In the genomic region with DNA sequence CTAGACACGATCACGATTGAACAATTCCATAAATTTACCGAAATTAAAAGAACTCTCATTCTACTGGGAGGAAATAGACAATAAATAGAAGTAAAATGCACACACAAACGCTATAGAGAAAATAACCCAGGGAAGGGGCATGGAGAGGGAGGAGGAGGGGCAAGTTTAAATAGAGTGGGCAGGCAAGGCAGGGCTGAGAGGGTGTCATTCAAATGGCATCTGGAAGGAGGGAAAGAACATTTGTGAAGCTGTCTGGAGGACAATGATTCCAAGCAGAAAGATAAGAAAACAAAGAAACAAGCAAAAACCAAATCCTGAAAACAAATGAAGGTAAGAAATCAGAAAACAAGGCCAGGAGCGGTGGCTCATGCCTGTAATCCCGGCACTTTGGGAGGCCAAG, we compare ENCODE assay signal across 1 cellular context.
TF ChIP-seq lines count a peak whose summit lies in the region.

No MANE protein-coding gene starts in this region.

TF ChIP-seq in IMR-90, 13 proteins besides CTCF, POLR2A, EP300 and RAD21 (continued from another document):
- no peak for TF ChIP-seq MAZ (IDR thresholded peaks at IDR 0.05; ENCODE audit: borderline replicate concordance, low read depth, low read length)
- no peak for TF ChIP-seq SMC3 (IDR thresholded peaks at IDR 0.05; ENCODE audit: low read depth, low read length)
- no peak for TF ChIP-seq CHD1 (IDR thresholded peaks at IDR 0.05; ENCODE audit: low read depth, low read length)
- TF ChIP-seq MAFK (IDR thresholded peaks at IDR 0.05; ENCODE audit: low read depth, low read length), result no peak
- TF ChIP-seq BHLHE40 (IDR thresholded peaks at IDR 0.05; ENCODE audit: low read depth, low read length), result no peak
